ENCODE assay signal across 21 cellular contexts in the genomic region with DNA sequence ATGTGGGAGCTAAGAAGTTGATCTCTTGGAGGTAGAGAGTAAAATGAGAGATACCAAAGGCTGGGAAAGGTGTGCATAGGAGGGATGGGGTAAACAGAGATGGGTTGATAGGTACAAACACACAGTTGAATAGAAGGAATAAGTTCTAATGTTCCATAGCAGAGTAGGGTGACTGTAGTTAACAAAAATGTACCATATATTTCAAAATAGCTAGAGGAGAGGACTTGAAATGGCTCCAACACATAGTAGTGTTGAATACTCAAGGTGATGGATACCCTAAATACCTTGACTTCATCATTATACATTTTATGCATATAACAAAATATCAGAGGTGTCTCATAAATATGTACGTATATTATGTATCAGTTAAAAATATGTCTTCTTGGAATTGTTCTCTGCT.
DNase-seq lines count a peak whose midpoint lies in the region; ATAC-seq and TF ChIP-seq lines count a peak whose summit lies in the region.
"Had no signal": no experiment of that assay in that cellular context is flagged by ENCODE, and none has a peak within 500 bp of the region (broad histone marks: within the 10 kb centered on the region; RNA-seq: fewer than 3 reads in every experiment).

No MANE protein-coding gene starts in this region.

- peak overlapping the region; percentile 55; the same call in 1 of the 2 replicates for H3K4me2 ChIP-seq in IMR-90 (ENCODE audit: low read depth, low read length)
- H3K4me2 ChIP-seq: KMS-11 had no signal

- WGBS in IMR-90 (ENCODE audit: extremely low coverage in 2 of 2, insufficient read length in 1 of 2), 2 experiments = no CpG with 5 or more reads among the region's 1 CpG

- H2BK15ac ChIP-seq in IMR-90 (ENCODE audit: low read depth, low read length) = no peak overlapping the region

- peaks cover 1% of the 10 kb centered on the region; the same call in 1 of the 2 replicates for H3K4me1 ChIP-seq in IMR-90 (ENCODE audit: control insufficient read depth, insufficient read depth, low read length)

- no peaks in the 10 kb centered on the region for H3K9me3 ChIP-seq in IMR-90 (ENCODE audit: control insufficient read depth, insufficient read depth, low read length)

- no peaks in the 10 kb centered on the region for H3K9me1 ChIP-seq in IMR-90 (ENCODE audit: insufficient read depth, low read length)

- no peaks in the 10 kb centered on the region for H3K79me1 ChIP-seq in IMR-90 (ENCODE audit: low read depth in 1 of 2, low read length in 2 of 2)

- peak; percentile 51 for ATAC-seq in IMR-90 (ENCODE audit: low read depth)
- ATAC-seq in GM19455 (IDR thresholded peaks at IDR 0.05; ENCODE audit: unreplicated experiment) = no peak
- ATAC-seq: CD8-positive, alpha-beta T cell had no signal

- H3K27me3 ChIP-seq in IMR-90 (ENCODE audit: control insufficient read depth, insufficient read depth, low read length) = no peaks in the 10 kb centered on the region
- H3K27me3 ChIP-seq in brain microvascular endothelial cell (replicated peaks) = no peaks in the 10 kb centered on the region

- in situ Hi-C loops in IMR-90 (cut with MboI; ENCODE audit: low sequenced_read_pairs) = no loop called here
- in situ Hi-C loops in brain microvascular endothelial cell (cut with HindIII; ENCODE audit: low pct_ligation_motif_present, low sequenced_read_pairs) = no loop called here

- H3K56ac ChIP-seq in IMR-90 (ENCODE audit: extremely low read depth, insufficient read depth, low read length) = no peak overlapping the region

- no peak overlapping the region for H2AK5ac ChIP-seq in IMR-90 (ENCODE audit: low read depth, low read length)

- CTCF ChIA-PET in IMR-90 (lab: Yijun Ruan, JAX) = interaction anchor here (1.2 kb wide), 1 partner anchor 8 kb away, joined by 3 read pairs; no protein-coding TSS in a partner anchor

- no peak for TF ChIP-seq RAD21 in IMR-90 (IDR thresholded peaks at IDR 0.05; ENCODE audit: low read length)

- H3K4ac ChIP-seq in IMR-90 (ENCODE audit: low read depth, low read length) = no peak overlapping the region

- no peak overlapping the region for H4K5ac ChIP-seq in IMR-90 (ENCODE audit: low read depth, low read length)

- POLR2A ChIA-PET in IMR-90 (lab: Charles Lee; ENCODE audit: unreplicated experiment) = no interaction called here

- no peaks in the 10 kb centered on the region for H3K36me3 ChIP-seq in IMR-90 (ENCODE audit: control insufficient read depth, insufficient read depth, low read length)
- no peaks in the 10 kb centered on the region for H3K36me3 ChIP-seq in brain microvascular endothelial cell (replicated peaks)

- H3K9ac ChIP-seq in IMR-90 (ENCODE audit: low read depth, low read length) = no peak overlapping the region
- H3K9ac ChIP-seq: KMS-11 had no signal

- H2BK20ac ChIP-seq in IMR-90 (ENCODE audit: low read depth, low read length) = no peak overlapping the region

- H3K14ac ChIP-seq in IMR-90 (replicated peaks; ENCODE audit: low read depth, low read length) = 0 out of 2 replicates have a peak overlapping the region, but pooled peaks have one; percentile 7

- peak overlapping the region; percentile 84; the same call in 1 of the 2 replicates for H3K18ac ChIP-seq in IMR-90 (ENCODE audit: low read depth, low read length)

- no peak overlapping the region for H2AK9ac ChIP-seq in IMR-90 (replicated peaks; ENCODE audit: low read depth, low read length, poor library complexity)

- H4K91ac ChIP-seq in IMR-90 (ENCODE audit: insufficient read depth, low read depth, low read length) = no peak overlapping the region

- H4K8ac ChIP-seq in IMR-90 (ENCODE audit: low read depth in 2 of 2, low read length in 2 of 2) = peak overlapping the region in 1 of 2 experiments; percentile 13; a peak in 1 of 4 replicates

- H3K4me3 ChIP-seq in IMR-90 (ENCODE audit: insufficient read depth, low read depth, low read length) (no peak overlapping the region), brain microvascular endothelial cell (ENCODE audit: low read depth, low read length) (no peak overlapping the region)

- no peak overlapping the region for H3K27ac ChIP-seq in IMR-90 (ENCODE audit: insufficient read depth, low read length)
- H3K27ac ChIP-seq in brain microvascular endothelial cell = peak overlapping the region; percentile 63
- H3K27ac ChIP-seq: C4-2B, KMS-11 had no signal

- TF ChIP-seq CTCF in IMR-90 (conservative IDR thresholded peaks at IDR 0.05; ENCODE audit: low read depth, low read length) = no peak
- no peak for TF ChIP-seq CTCF in brain microvascular endothelial cell (IDR thresholded peaks at IDR 0.05; ENCODE audit: low read depth, low read length, missing control alignments)

- peak overlapping the region; percentile 65 for H2BK120ac ChIP-seq in IMR-90 (ENCODE audit: low read depth, low read length)

- H4K20me1 ChIP-seq in IMR-90 (ENCODE audit: insufficient read depth, low read length) = no peaks in the 10 kb centered on the region

- H3K23ac ChIP-seq in IMR-90 (ENCODE audit: low read depth, low read length) = no peak overlapping the region

- TF ChIP-seq POLR2A in IMR-90 (IDR thresholded peaks at IDR 0.05; ENCODE audit: low read depth, low read length) = no peak

- peak overlapping the region; percentile 70 for H2BK5ac ChIP-seq in IMR-90 (ENCODE audit: low read depth, low read length, poor library complexity, severe bottlenecking)

- dilution Hi-C loops in IMR-90 (cut with HindIII; ENCODE audit: low sequenced_read_pairs, unreplicated experiment) = no loop called here

- intact Hi-C loops in IMR-90 (cut with micrococcal nuclease) = no loop called here

- H2AFZ ChIP-seq in IMR-90 (replicated peaks; ENCODE audit: low read length, poor library complexity) = no peak overlapping the region

- BruUV-seq in IMR-90 (replicated peaks; lab: Mats Ljungman, UMichigan) = no TSS peak

- DNase-seq in IMR-90 (peak; percentile 36), brain microvascular endothelial cell (no peak), iris pigment epithelial cell (ENCODE audit: low read depth) (peak; percentile 61), H4 (ENCODE audit: low spot score) (no peak), retina (no peak), nucleus accumbens (lab: John Stamatoyannopoulos, UW) (no peak)
- DNase-seq: CD8-positive, alpha-beta T cell; DMS 273 treated with DMSO at 0.1 percent for 48 hours; DMS79 treated with DMSO at 0.1 percent for 48 hours; GF-D8; H7; MM.1S; NCI-H1048; NCI-H1694; NCI-H2029 treated with DMSO at 0.1 percent for 48 hours; NCI-H526 treated with DMSO at 0.1 percent for 48 hours; Right ventricle myocardium superior; RPMI8226 had no signal

TF ChIP-seq in IMR-90, 13 proteins besides CTCF, POLR2A, EP300 and RAD21:
- TF ChIP-seq MXI1 (IDR thresholded peaks at IDR 0.05; ENCODE audit: borderline replicate concordance, low read depth, low read length) (no peak), MAFK (IDR thresholded peaks at IDR 0.05; ENCODE audit: low read depth, low read length) (no peak), CHD1 (IDR thresholded peaks at IDR 0.05; ENCODE audit: low read depth, low read length) (no peak), CEBPB (IDR thresholded peaks at IDR 0.05; ENCODE audit: low read depth, low read length) (no peak), MAZ (IDR thresholded peaks at IDR 0.05; ENCODE audit: borderline replicate concordance, low read depth, low read length) (no peak), RFX5 (IDR thresholded peaks at IDR 0.05; ENCODE audit: low read depth, low read length) (no peak), BHLHE40 (IDR thresholded peaks at IDR 0.05; ENCODE audit: low read depth, low read length) (no peak), FOS (IDR thresholded peaks at IDR 0.05; ENCODE audit: low read depth, low read length) (no peak), NFE2L2 (IDR thresholded peaks at IDR 0.05; ENCODE audit: low read depth, low read length) (no peak), RCOR1 (IDR thresholded peaks at IDR 0.05; ENCODE audit: insufficient replicate concordance, low read length) (no peak), SMC3 (IDR thresholded peaks at IDR 0.05; ENCODE audit: low read depth, low read length) (no peak)
- TF ChIP-seq, protein P1, sequence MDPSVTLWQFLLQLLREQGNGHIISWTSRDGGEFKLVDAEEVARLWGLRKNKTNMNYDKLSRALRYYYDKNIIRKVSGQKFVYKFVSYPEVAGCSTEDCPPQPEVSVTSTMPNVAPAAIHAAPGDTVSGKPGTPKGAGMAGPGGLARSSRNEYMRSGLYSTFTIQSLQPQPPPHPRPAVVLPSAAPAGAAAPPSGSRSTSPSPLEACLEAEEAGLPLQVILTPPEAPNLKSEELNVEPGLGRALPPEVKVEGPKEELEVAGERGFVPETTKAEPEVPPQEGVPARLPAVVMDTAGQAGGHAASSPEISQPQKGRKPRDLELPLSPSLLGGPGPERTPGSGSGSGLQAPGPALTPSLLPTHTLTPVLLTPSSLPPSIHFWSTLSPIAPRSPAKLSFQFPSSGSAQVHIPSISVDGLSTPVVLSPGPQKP (IDR thresholded peaks at IDR 0.05; ENCODE audit: borderline replicate concordance, low read depth, low read length) = no peak
- TF ChIP-seq, protein P2, sequence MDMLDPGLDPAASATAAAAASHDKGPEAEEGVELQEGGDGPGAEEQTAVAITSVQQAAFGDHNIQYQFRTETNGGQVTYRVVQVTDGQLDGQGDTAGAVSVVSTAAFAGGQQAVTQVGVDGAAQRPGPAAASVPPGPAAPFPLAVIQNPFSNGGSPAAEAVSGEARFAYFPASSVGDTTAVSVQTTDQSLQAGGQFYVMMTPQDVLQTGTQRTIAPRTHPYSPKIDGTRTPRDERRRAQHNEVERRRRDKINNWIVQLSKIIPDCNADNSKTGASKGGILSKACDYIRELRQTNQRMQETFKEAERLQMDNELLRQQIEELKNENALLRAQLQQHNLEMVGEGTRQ (IDR thresholded peaks at IDR 0.05; ENCODE audit: low read depth, low read length) = no peak

Comparison
In these comparisons a context has a peak if more than half of its experiments do, and no peak if none do; other contexts are left out.
1. DNase-seq: peak in IMR-90 (single experiment) and iris pigment epithelial cell (single experiment); none in brain microvascular endothelial cell (single experiment), H4 (single experiment), retina (single experiment) and nucleus accumbens (0 of 56).